Comparison of ENCODE assay signal across 1 cellular context in the genomic region with DNA sequence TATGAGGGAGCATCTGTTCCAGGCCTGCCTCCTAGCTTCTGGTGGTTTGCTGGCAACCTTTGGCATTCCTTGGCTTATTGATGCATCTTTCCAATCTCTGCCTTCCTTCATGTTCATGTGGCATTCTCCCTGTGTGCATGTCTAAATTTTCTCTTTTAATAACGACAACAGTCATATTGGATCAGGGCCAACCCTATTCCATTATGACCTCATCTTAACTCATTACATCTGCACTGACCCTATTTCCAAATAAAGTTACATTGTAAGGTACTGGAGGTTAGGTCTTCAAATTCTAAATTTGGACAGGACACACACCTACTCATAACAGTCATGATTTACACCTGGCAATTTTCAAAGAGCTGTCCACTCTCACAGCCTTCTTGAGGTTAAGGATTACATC.
A peak's percentile ranks its signal among the peaks of the same experiment; 100 is the strongest.
TF ChIP-seq lines count a peak whose summit lies in the region.

No MANE protein-coding gene starts in this region.

TF ChIP-seq in HepG2, 621 proteins besides CTCF, POLR2A, EP300 and RAD21:
- TF ChIP-seq ATF7 (IDR thresholded peaks at IDR 0.05) (peak; percentile 13; the same call in 1 of the 2 replicates), ATF7 (CRISPR knock-in tag; IDR thresholded peaks at IDR 0.05) (no peak), TOPORS (CRISPR knock-in tag; IDR thresholded peaks at IDR 0.05) (no peak)
